In genomic region chr18:10241571-10241970, GRCh38 we compare ENCODE assay signal across 1 cellular context.
TF ChIP-seq lines count a peak whose summit lies in the region.

No MANE protein-coding gene starts in this region.

TF ChIP-seq in GM23338, 12 proteins besides CTCF, POLR2A, EP300 and RAD21:
- TF ChIP-seq ZNF462 (CRISPR knock-in tag; IDR thresholded peaks at IDR 0.05): no peak
- no peak for TF ChIP-seq REST (IDR thresholded peaks at IDR 0.05; ENCODE audit: unreplicated experiment)
- no peak for TF ChIP-seq ZNF114 (CRISPR knock-in tag; IDR thresholded peaks at IDR 0.05)
- TF ChIP-seq STAT1 (IDR thresholded peaks at IDR 0.05; ENCODE audit: unreplicated experiment): no peak
- no peak for TF ChIP-seq EZH2phosphoT487 (IDR thresholded peaks at IDR 0.05; ENCODE audit: unreplicated experiment)
- TF ChIP-seq CREB1 (CRISPR knock-in tag; IDR thresholded peaks at IDR 0.05; ENCODE audit: low read depth): no peak
- TF ChIP-seq EZH2 (IDR thresholded peaks at IDR 0.05; ENCODE audit: low read depth, unreplicated experiment): no peak
- TF ChIP-seq POLR2AphosphoS5 (IDR thresholded peaks at IDR 0.05; ENCODE audit: low read depth): no peak
- no peak for TF ChIP-seq ZNF331 (CRISPR knock-in tag; IDR thresholded peaks at IDR 0.05; ENCODE audit: low read depth)
- no peak for TF ChIP-seq JUNB (IDR thresholded peaks at IDR 0.05; ENCODE audit: unreplicated experiment)
- TF ChIP-seq ETS1 (IDR thresholded peaks at IDR 0.05): no peak
- TF ChIP-seq NANOG (IDR thresholded peaks at IDR 0.05; ENCODE audit: borderline replicate concordance): no peak
TF ChIP-seq in GM23338: peak in this region for 0.
